ENCODE assay signal across 11 cellular contexts in the genomic region with DNA sequence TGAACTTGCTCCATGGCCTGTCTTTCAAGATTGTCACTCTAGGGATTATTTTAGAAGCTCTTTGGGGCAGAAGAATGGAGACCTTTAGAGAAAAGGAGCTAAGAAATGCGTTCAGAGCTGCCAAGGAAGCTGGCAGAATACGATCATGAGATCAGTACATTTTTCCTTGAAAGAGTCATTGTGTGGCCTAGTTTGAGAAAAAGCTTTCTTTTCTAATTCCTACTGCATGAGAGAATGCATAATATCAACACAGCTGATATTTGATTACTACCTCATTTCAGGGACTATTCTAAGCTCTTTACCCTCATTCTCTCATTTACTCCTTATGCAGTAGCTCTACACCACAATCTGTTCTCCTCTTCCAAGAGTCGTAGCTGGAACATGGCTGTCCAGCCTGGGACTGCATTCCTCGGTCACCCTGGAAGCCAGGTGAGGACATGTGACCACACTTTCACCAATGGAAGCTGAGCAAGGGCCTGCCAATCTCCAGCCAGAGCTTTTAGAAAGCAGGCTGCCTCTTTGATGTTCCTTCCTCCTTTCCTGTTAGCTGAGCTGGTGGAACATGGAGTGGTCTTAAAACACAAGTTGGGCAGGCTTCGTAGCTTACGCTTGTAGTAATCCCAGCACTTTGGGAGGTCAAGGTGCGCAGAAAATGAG.
DNase-seq lines count a peak whose midpoint lies in the region; ATAC-seq and TF ChIP-seq lines count a peak whose summit lies in the region.
"Had no signal": no experiment of that assay in that cellular context is flagged by ENCODE, and none has a peak within 500 bp of the region (broad histone marks: within the 10 kb centered on the region; RNA-seq: fewer than 3 reads in every experiment).

No MANE protein-coding gene starts in this region.

- peak overlapping the region; percentile 50 for H3K27ac Mint-ChIP-seq in mesothelial cell of epicardium

- no peaks in the 10 kb centered on the region for H3K9me3 Mint-ChIP-seq in mesothelial cell of epicardium

- H3K36me3 Mint-ChIP-seq in mesothelial cell of epicardium: no peaks in the 10 kb centered on the region

- no peaks in the 10 kb centered on the region for H3K27me3 Mint-ChIP-seq in mesothelial cell of epicardium (ENCODE audit: low read depth)

- H3K4me1 Mint-ChIP-seq in mesothelial cell of epicardium: peaks cover 15% of the 10 kb centered on the region

- DNase-seq in AG08395 (ENCODE audit: low spot score): peak; percentile 82
- DNase-seq in LHCN-M2 (ENCODE audit: low read depth): peak; percentile 55
- DNase-seq in epidermal melanocyte (ENCODE audit: insufficient read length, low spot score): peak; percentile 62
- no peak for DNase-seq in mesothelial cell of epicardium (ENCODE audit: low spot score in 2 of 2, unreplicated experiment in 2 of 2)
- no peak for DNase-seq in left colon
- no peak for DNase-seq in activated gamma-delta T cell treated with Interleukin-2 at 50 U/mL for 16 hours
- DNase-seq: AML-193, NCI-H510A, T-helper 1 cell had no signal

- no peak overlapping the region for H3K4me3 Mint-ChIP-seq in mesothelial cell of epicardium

- no peak for ATAC-seq in GM19023 (IDR thresholded peaks at IDR 0.05; ENCODE audit: unreplicated experiment)
- no peak for ATAC-seq in left colon
- ATAC-seq in GM19395 (IDR thresholded peaks at IDR 0.05; ENCODE audit: unreplicated experiment): no peak

- intact Hi-C loops in left colon (cut with DNase I, micrococcal nuclease): no loop called here

- no peak for TF ChIP-seq CTCF in mesothelial cell of epicardium (IDR thresholded peaks at IDR 0.05; ENCODE audit: unreplicated experiment)

Comparison
In these comparisons a context has a peak if more than half of its experiments do, and no peak if none do; other contexts are left out.
1. DNase-seq: peak in AG08395 (single experiment), LHCN-M2 (single experiment) and epidermal melanocyte (single experiment); none in mesothelial cell of epicardium (0 of 2), left colon (0 of 2) and activated gamma-delta T cell treated with Interleukin-2 at 50 U/mL for 16 hours (single experiment).